ENCODE assay signal across 7 cellular contexts in the genomic region with DNA sequence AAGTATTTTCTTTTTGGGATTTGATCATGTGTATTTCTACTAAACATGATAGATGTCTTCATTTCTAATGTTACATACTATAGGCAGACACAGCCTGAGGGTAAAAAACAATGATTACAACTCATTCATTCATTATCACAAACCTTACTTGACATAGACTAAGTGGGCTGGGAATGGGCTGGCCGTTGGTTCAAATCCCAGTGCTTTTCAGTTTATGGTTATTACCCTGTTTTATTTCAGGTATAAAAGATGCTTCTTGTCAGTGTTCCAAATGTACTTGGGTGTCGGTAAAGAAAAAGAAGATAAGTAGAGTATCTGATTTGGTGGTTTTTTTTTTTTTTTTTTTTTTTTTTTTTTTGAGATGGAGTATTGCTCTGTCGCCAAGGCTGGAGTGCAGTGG.
"Had no signal": no experiment of that assay in that cellular context is flagged by ENCODE, and none has a peak within 500 bp of the region (broad histone marks: within the 10 kb centered on the region; RNA-seq: fewer than 3 reads in every experiment).

No MANE protein-coding gene starts in this region.

- H3K27ac Mint-ChIP-seq: HFFc6, IgD-negative memory B cell had no signal

- H3K4me3 Mint-ChIP-seq: HFFc6, IgD-negative memory B cell had no signal

- H3K9me3 Mint-ChIP-seq: HFFc6 had no signal

- H3K4me1 ChIP-seq: HAP-1 had no signal

- H3K36me3 ChIP-seq: HAP-1 had no signal

- H3K4me3 ChIP-seq: GM23248, HAP-1 had no signal

- DNase-seq: GM23248, GOT3, H7, HFFc6 had no signal

- H3K4me1 Mint-ChIP-seq: IgD-negative memory B cell had no signal

- H3K27ac ChIP-seq: GM23248, HL-60 had no signal

- H3K9ac ChIP-seq: GM23248 had no signal

- H3K36me3 Mint-ChIP-seq: IgD-negative memory B cell had no signal

- H3K9me3 ChIP-seq: HAP-1 had no signal
